In the genomic region with DNA sequence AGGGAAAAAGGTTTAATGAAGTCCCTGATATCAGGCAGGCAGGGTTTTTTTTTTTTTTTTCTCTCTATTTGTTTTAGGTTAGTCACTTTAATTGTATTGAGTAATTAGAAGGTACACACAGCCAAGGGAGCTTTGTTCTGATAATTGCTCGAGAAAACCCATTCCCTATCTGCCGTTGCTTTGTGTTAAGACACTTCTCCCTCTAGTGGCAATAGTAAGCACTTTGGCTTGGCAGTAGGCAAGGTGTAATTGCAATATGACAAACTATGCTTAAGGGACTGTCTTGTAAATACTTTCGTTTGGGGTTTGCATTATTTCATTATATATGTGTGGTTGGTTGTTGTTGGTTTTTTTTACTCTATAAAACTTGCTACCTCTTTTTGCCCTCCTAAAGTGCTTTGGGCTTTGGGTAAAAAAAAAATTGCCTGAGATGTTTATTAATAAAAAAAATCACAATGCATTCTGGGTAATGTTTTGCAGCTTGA, we compare ENCODE assay signal across 7 cellular contexts.
A peak's percentile ranks its signal among the peaks of the same experiment; 100 is the strongest.
DNase-seq lines count a peak whose midpoint lies in the region; ATAC-seq and TF ChIP-seq lines count a peak whose summit lies in the region.

No MANE protein-coding gene starts in this region.

- no peak for TF ChIP-seq POLR2A in adrenal gland (IDR thresholded peaks at IDR 0.05)

- DNase-seq in ELR (ENCODE audit: low read depth) (peak; percentile 82), HuH-7 (ENCODE audit: low spot score) (peak; percentile 42), NOMO-1 (lab: John Stamatoyannopoulos, UW; ENCODE audit: unreplicated experiment in 2 of 2) (peak; percentile 39 to 89), adrenal gland (peak in 5 of 7 donors; percentile 30 to 54 (median 43)), cardiac muscle cell (ENCODE audit: low read depth in 1 of 2, low spot score in 1 of 2) (peak; percentile 79 to 83), renal cortical epithelial cell (ENCODE audit: low read depth) (peak; percentile 95)

- H3K4me3 ChIP-seq in adrenal gland (no peak overlapping the region), cardiac muscle cell (no peak overlapping the region)

- no peaks in the 10 kb centered on the region for H3K36me3 ChIP-seq in adrenal gland (replicated peaks in 1 of 2)
- H3K36me3 ChIP-seq in cardiac muscle cell = no peaks in the 10 kb centered on the region

- peaks cover 5 to 19% of the 10 kb centered on the region in 2 donors for H3K4me1 ChIP-seq in adrenal gland (replicated peaks in 1 of 2)
- H3K4me1 ChIP-seq in cardiac muscle cell (ENCODE audit: low read depth) = peaks cover 19% of the 10 kb centered on the region

- intact Hi-C loops in adrenal gland (cut with DNase I) = loop anchor here in 1 of 2 donors (10.0 kb wide), 1 partner anchor 253 kb away; no protein-coding TSS in a partner anchor

- H3K9me3 ChIP-seq in adrenal gland (replicated peaks in 1 of 3) (no peaks in the 10 kb centered on the region), cardiac muscle cell (ENCODE audit: low read depth) (no peaks in the 10 kb centered on the region)

- H3K27ac ChIP-seq in adrenal gland (no peak overlapping the region), cardiac muscle cell (no peak overlapping the region)

- H3K27me3 ChIP-seq in adrenal gland (no peaks in the 10 kb centered on the region), cardiac muscle cell (no peaks in the 10 kb centered on the region)

- WGBS in adrenal gland, 4 donors = 0 to 1% (median 1%) methylated on average over 3 of the region's 3 CpGs

- TF ChIP-seq CTCF in adrenal gland (IDR thresholded peaks at IDR 0.05) = peak; percentile 72 to 84 (median 76)
- peak; percentile 90 for TF ChIP-seq CTCF in cardiac muscle cell (IDR thresholded peaks at IDR 0.05; ENCODE audit: low read depth, low read length)

- no peak for ATAC-seq in GM18511 (IDR thresholded peaks at IDR 0.05; ENCODE audit: unreplicated experiment)

Comparison
In these comparisons a context has a peak if more than half of its experiments do, and no peak if none do; other contexts are left out.
1. DNase-seq: peak in every context shown above with its lines; median percentile 95 in renal cortical epithelial cell; 82 in ELR; 81 in cardiac muscle cell; 64 in NOMO-1; 43 in adrenal gland; 42 in HuH-7.